Comparison of ENCODE assay signal across 23 cellular contexts in genomic region chr2:149819356-149819957, GRCh38.
DNase-seq lines count a peak whose midpoint lies in the region; FAIRE-seq and TF ChIP-seq lines count a peak whose summit lies in the region.
"Had no signal": no experiment of that assay in that cellular context is flagged by ENCODE, and none has a peak within 500 bp of the region (broad histone marks: within the 10 kb centered on the region; RNA-seq: fewer than 3 reads in every experiment).

No MANE protein-coding gene starts in this region.

- no peaks in the 10 kb centered on the region for H3K4me1 ChIP-seq in Peyer's patch

- no peak for FAIRE-seq in bronchial epithelial cell (lab: Jason Lieb, UNC)
- FAIRE-seq: H54 had no signal

- TF ChIP-seq CTCF in bronchial epithelial cell (IDR thresholded peaks at IDR 0.05; ENCODE audit: insufficient read depth, low read length, severe bottlenecking): no peak
- TF ChIP-seq CTCF in Peyer's patch (IDR thresholded peaks at IDR 0.05): no peak

- H3K9me3 ChIP-seq in Peyer's patch: no peaks in the 10 kb centered on the region
- H3K9me3 ChIP-seq: SK-N-SH had no signal

- DNase-seq in NCI-H146 (lab: John Stamatoyannopoulos, UW) (peak; percentile 32), NCI-H146 treated with DMSO at 0.1 percent for 48 hours (lab: John Stamatoyannopoulos, UW; ENCODE audit: unreplicated experiment) (no peak), NCI-H2171 (lab: John Stamatoyannopoulos, UW) (peak; percentile 33), bronchial epithelial cell (ENCODE audit: low read depth) (peak; percentile 22), renal cortical epithelial cell (ENCODE audit: low read depth) (peak; percentile 10), SHP77 treated with DMSO at 0.1 percent for 48 hours (lab: John Stamatoyannopoulos, UW) (no peak), Peyer's patch (no peak)
- no peak for DNase-seq in activated CD4-positive, alpha-beta T cell treated with anti-CD3 and anti-CD28 coated beads for 4 hours
- DNase-seq: AML-193; DMS79 treated with DMSO at 0.1 percent for 48 hours; HFFc6; NCI-H1417 treated with DMSO at 0.1 percent for 48 hours; NCI-H2029; NCI-H345; NCI-H524 treated with DMSO at 0.1 percent for 48 hours; NK-92 treated with Interleukin-12 subunit alpha and Interleukin-12 subunit beta, amount 100 ng/mL, for 24 hours; SHP77; SK-N-SH; T-helper 1 cell had no signal

- no peak for TF ChIP-seq POLR2A in Peyer's patch (IDR thresholded peaks at IDR 0.05)

- no peaks in the 10 kb centered on the region for H3K36me3 ChIP-seq in bronchial epithelial cell (ENCODE audit: control insufficient read depth, insufficient read depth, low read length)
- no peaks in the 10 kb centered on the region for H3K36me3 ChIP-seq in Peyer's patch

- H3K27ac ChIP-seq in Peyer's patch: no peak overlapping the region
- H3K27ac ChIP-seq: 22Rv1, C4-2B, KMS-11 had no signal

- H3K27me3 ChIP-seq in bronchial epithelial cell (ENCODE audit: control insufficient read depth, insufficient read depth, low read length) (no peaks in the 10 kb centered on the region), Peyer's patch (no peaks in the 10 kb centered on the region)

- H3K4me3 ChIP-seq in bronchial epithelial cell (ENCODE audit: low read depth, low read length) (no peak overlapping the region), Peyer's patch (no peak overlapping the region)

Comparison
In these comparisons a context has a peak if more than half of its experiments do, and no peak if none do; other contexts are left out.
1. DNase-seq: peak in NCI-H146 (single experiment), NCI-H2171 (single experiment), bronchial epithelial cell (single experiment) and renal cortical epithelial cell (single experiment); none in NCI-H146 treated with DMSO at 0.1 percent for 48 hours (single experiment), SHP77 treated with DMSO at 0.1 percent for 48 hours (single experiment), Peyer's patch (0 of 3) and activated CD4-positive, alpha-beta T cell treated with anti-CD3 and anti-CD28 coated beads for 4 hours (0 of 2).